9 cellular contexts compared by ENCODE assay signal in genomic region chr2:68463287-68463877, GRCh38. TPM values are rescaled to one million over a fixed set of nuclear protein-coding genes. Genes with fewer than 3 reads are reported as not detected.
A peak's percentile ranks its signal among the peaks of the same experiment; 100 is the strongest.
DNase-seq lines count a peak whose midpoint lies in the region; ATAC-seq and TF ChIP-seq lines count a peak whose summit lies in the region.
"Had no signal": no experiment of that assay in that cellular context is flagged by ENCODE, and none has a peak within 500 bp of the region (broad histone marks: within the 10 kb centered on the region; RNA-seq: fewer than 3 reads in every experiment).

No MANE protein-coding gene starts in this region.

- H3K4me3 ChIP-seq in fibroblast of the aortic adventitia (ENCODE audit: low read depth, low read length) = no peak overlapping the region
- H3K4me3 ChIP-seq: SJCRH30 had no signal

- peak; percentile 75 for TF ChIP-seq CTCF in fibroblast of the aortic adventitia (IDR thresholded peaks at IDR 0.05; ENCODE audit: insufficient read depth, low read length)

- intact Hi-C loops in Right ventricle myocardium superior (cut with DNase I) = loop anchor here (10.0 kb wide), 1 partner anchor 461 kb away; no protein-coding TSS in a partner anchor

- DNase-seq in DMS79 treated with DMSO at 0.1 percent for 48 hours (lab: John Stamatoyannopoulos, UW) (peak; percentile 44), Kasumi-1 (lab: John Stamatoyannopoulos, UW) (peak; percentile 78 to 83), SK-N-DZ (ENCODE audit: low spot score) (peak; percentile 54), fibroblast of the aortic adventitia (ENCODE audit: low read depth) (peak; percentile 76), putamen (ENCODE audit: low spot score) (peak; percentile 44), GOT3 (lab: John Stamatoyannopoulos, UW) (no peak), Right ventricle myocardium superior (no peak)

- ATAC-seq in HG03469 (IDR thresholded peaks at IDR 0.05; ENCODE audit: unreplicated experiment) (no peak), Right ventricle myocardium superior (ENCODE audit: poor library complexity) (no peak)

RNA-seq across cellular contexts. Expression of gene FBXO48, which starts 3.7 kb away (rescaled TPM):
- polyA plus RNA-seq in SK-N-DZ (2014; cell fraction: cytosol; rRNA removed) = 1.0 and 1.3 TPM in 2 replicates
- polyA plus RNA-seq in SK-N-DZ (2014; cell fraction: nucleus; rRNA removed) = 0.50 and 0.69 TPM in 2 replicates
- total RNA-seq in fibroblast of the aortic adventitia (ENCODE audit: low replicate concordance) (under 0.01 and 0.99 TPM in 2 replicates), Right ventricle myocardium superior (1.1 TPM)

RNA-seq across cellular contexts. Expression of gene APLF, which starts 4.0 kb away (rescaled TPM):
- polyA plus RNA-seq in SK-N-DZ (2014; cell fraction: cytosol; rRNA removed) = 1.0 and 1.4 TPM in 2 replicates
- 1.4 and 2.8 TPM in 2 replicates for polyA plus RNA-seq in SK-N-DZ (2014; cell fraction: nucleus; rRNA removed)
- total RNA-seq in fibroblast of the aortic adventitia (ENCODE audit: low replicate concordance) (4.3 and 6.8 TPM in 2 replicates), Right ventricle myocardium superior (4.0 TPM)

Comparison
In these comparisons a context has a peak if more than half of its experiments do, and no peak if none do; other contexts are left out.
1. DNase-seq: peak in DMS79 treated with DMSO at 0.1 percent for 48 hours (single experiment), Kasumi-1 (2 of 2), SK-N-DZ (single experiment), fibroblast of the aortic adventitia (single experiment) and putamen (single experiment); none in GOT3 (single experiment) and Right ventricle myocardium superior (single experiment).